ENCODE assay signal across 21 cellular contexts in genomic region chr11:114912826-114913225, GRCh38.
"Had no signal": no experiment of that assay in that cellular context is flagged by ENCODE, and none has a peak within 500 bp of the region (broad histone marks: within the 10 kb centered on the region; RNA-seq: fewer than 3 reads in every experiment).

No MANE protein-coding gene starts in this region.

- H3K4me3 Mint-ChIP-seq: activated CD4-positive, alpha-beta T cell treated with anti-CD3 and anti-CD28 coated beads for 36 hours; activated naive CD8-positive, alpha-beta T cell treated with anti-CD3 and anti-CD28 coated beads, Interleukin-2, amount 10 ng/mL, durations not matched to agents 7 days and 5 days; activated T-helper 1 cell treated with anti-CD3 and anti-CD28 coated beads, Interleukin-12 subunit alpha, Interleukin-12 subunit beta, Interleukin-2, Interleukin-4 antibody, amounts not matched to agents 30 ng/mL and 10 ng/mL and 1 ng/mL, durations not matched to agents 14 hours and 24 hours and 36 hours; effector memory CD8-positive, alpha-beta T cell; naive thymus-derived CD4-positive, alpha-beta T cell had no signal

- H3K4me1 Mint-ChIP-seq: activated CD4-positive, alpha-beta T cell treated with anti-CD3 and anti-CD28 coated beads for 36 hours; activated naive CD8-positive, alpha-beta T cell treated with anti-CD3 and anti-CD28 coated beads, Interleukin-2, amount 10 ng/mL, durations not matched to agents 7 days and 5 days had no signal

- ATAC-seq: activated CD4-positive, alpha-beta T cell treated with anti-CD3 and anti-CD28 coated beads for 36 hours; effector memory CD8-positive, alpha-beta T cell; naive thymus-derived CD4-positive, alpha-beta T cell had no signal

- H3K27ac ChIP-seq: cardiac muscle cell, prostate gland, right atrium auricular region, skin epidermis, stomach, vagina, WERI-Rb-1 had no signal

- H3K4me1 ChIP-seq: prostate gland, right atrium auricular region, stomach, vagina had no signal

- H3K36me3 ChIP-seq: cardiac muscle cell, prostate gland, right atrium auricular region, stomach, vagina, WERI-Rb-1 had no signal

- H3K9me3 ChIP-seq: prostate gland, right atrium auricular region, vagina had no signal

- H3K9me3 Mint-ChIP-seq: activated T-helper 1 cell treated with anti-CD3 and anti-CD28 coated beads, Interleukin-12 subunit alpha, Interleukin-12 subunit beta, Interleukin-2, Interleukin-4 antibody, amounts not matched to agents 30 ng/mL and 10 ng/mL and 1 ng/mL, durations not matched to agents 14 hours and 24 hours and 36 hours had no signal

- H3K27me3 Mint-ChIP-seq: activated naive CD8-positive, alpha-beta T cell treated with anti-CD3 and anti-CD28 coated beads, Interleukin-2, amount 10 ng/mL, durations not matched to agents 7 days and 5 days had no signal

- H3K27me3 ChIP-seq: cardiac muscle cell, right atrium auricular region, stomach, vagina had no signal

- H3K4me3 ChIP-seq: cardiac muscle cell, prostate gland, right atrium auricular region, skin epidermis, stomach, vagina had no signal

- H3K27ac Mint-ChIP-seq: activated CD4-positive, alpha-beta T cell treated with anti-CD3 and anti-CD28 coated beads for 36 hours; activated naive CD8-positive, alpha-beta T cell treated with anti-CD3 and anti-CD28 coated beads, Interleukin-2, amount 10 ng/mL, durations not matched to agents 7 days and 5 days; activated T-helper 1 cell treated with anti-CD3 and anti-CD28 coated beads, Interleukin-12 subunit alpha, Interleukin-12 subunit beta, Interleukin-2, Interleukin-4 antibody, amounts not matched to agents 30 ng/mL and 10 ng/mL and 1 ng/mL, durations not matched to agents 14 hours and 24 hours and 36 hours; effector memory CD8-positive, alpha-beta T cell; naive thymus-derived CD4-positive, alpha-beta T cell had no signal

- DNase-seq: activated CD4-positive, alpha-beta T cell treated with anti-CD3 and anti-CD28 coated beads for 36 hours; activated CD4-positive, alpha-beta T cell treated with anti-CD3 and anti-CD28 coated beads, Interleukin-2, amount 50 U/mL, for 48 hours; activated naive CD4-positive, alpha-beta T cell; activated naive CD8-positive, alpha-beta T cell treated with anti-CD3 and anti-CD28 coated beads, Interleukin-2, amount 10 ng/mL, durations not matched to agents 7 days and 5 days; activated T-cell treated with anti-CD3 and anti-CD28 coated beads for 4 hours; amygdala; effector memory CD8-positive, alpha-beta T cell; foreskin fibroblast; mesendoderm; naive thymus-derived CD4-positive, alpha-beta T cell; stimulated activated CD4-positive, alpha-beta T cell treated with anti-CD3 and anti-CD28 coated beads, Interleukin-15, amount 100 ng/mL, for 24 hours; stimulated activated CD4-positive, alpha-beta T cell treated with anti-CD3 and anti-CD28 coated beads, Interleukin-2, amount 100 ng/mL, for 48 hours; stomach; trophoblast cell; WERI-Rb-1 had no signal
